Comparison of ENCODE assay signal across 16 cellular contexts in the genomic region with DNA sequence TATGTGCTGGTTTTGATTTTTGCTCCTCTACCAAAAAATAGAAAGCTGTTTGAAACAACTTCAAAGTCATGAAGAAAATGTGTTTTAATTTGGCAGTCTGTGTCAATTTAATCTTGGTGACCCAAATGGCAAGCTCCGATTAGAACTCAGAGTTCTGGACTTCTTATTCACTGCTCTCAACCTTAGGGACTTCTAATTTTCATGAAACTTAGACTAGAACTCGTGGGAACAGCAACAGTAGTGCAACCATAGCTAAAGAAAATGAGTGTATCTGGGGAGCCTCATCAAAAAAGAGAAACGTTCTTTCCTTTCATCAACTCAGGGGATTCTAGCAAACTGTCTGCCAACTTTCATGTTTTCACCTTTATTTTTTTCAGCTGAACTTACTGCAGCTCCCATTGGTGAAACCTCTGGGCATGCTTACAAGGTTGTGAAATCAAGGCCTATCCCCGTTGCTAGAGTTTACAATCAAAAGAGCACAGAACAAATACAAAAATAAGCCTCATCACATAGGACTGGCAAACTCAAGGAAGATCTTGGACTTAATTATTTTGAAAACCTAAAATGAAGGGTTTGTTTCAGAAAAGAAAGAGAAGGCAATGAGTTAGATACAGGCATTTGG.
A peak's percentile ranks its signal among the peaks of the same experiment; 100 is the strongest.
DNase-seq lines count a peak whose midpoint lies in the region; ATAC-seq and TF ChIP-seq lines count a peak whose summit lies in the region.
"Had no signal": no experiment of that assay in that cellular context is flagged by ENCODE, and none has a peak within 500 bp of the region (broad histone marks: within the 10 kb centered on the region; RNA-seq: fewer than 3 reads in every experiment).

No MANE protein-coding gene starts in this region.

- no peak overlapping the region for H3K4me3 Mint-ChIP-seq in stimulated activated naive CD8-positive, alpha-beta T cell treated with anti-CD3 and anti-CD28 coated beads, Interleukin-15, amount 100 ng/mL, for 72 hours
- H3K4me3 Mint-ChIP-seq in activated CD8-positive, alpha-beta T cell treated with anti-CD3 and anti-CD28 coated beads, Interleukin-2, amount 10 ng/mL, durations not matched to agents 7 days and 5 days: no peak overlapping the region
- H3K4me3 Mint-ChIP-seq: CD8-positive, alpha-beta memory T cell had no signal

- H3K4me3 ChIP-seq in choroid plexus epithelial cell (ENCODE audit: low read depth, low read length) (no peak overlapping the region), heart left ventricle (no peak overlapping the region), mammary epithelial cell (replicated peaks in 1 of 3; ENCODE audit: insufficient read depth in 1 of 3, low read depth in 2 of 3, low read length in 3 of 3) (no peak overlapping the region)
- H3K4me3 ChIP-seq: BLaER1 treated with 17β-estradiol and CSF1 and Interleukin-3, amounts not matched to agents 10 nM and 100 nM had no signal

- intact Hi-C loops in heart left ventricle (cut with DNase I): loop anchor here in 1 of 10 donors (10.0 kb wide), 1 partner anchor 861 kb away; no protein-coding TSS in a partner anchor
- intact Hi-C loops in sciatic nerve (cut with DNase I): no loop called here
- intact Hi-C loops in mammary epithelial cell (cut with micrococcal nuclease): no loop called here

- H3K9ac ChIP-seq in mammary epithelial cell (ENCODE audit: insufficient read depth, low read length): no peak overlapping the region
- H3K9ac ChIP-seq: BLaER1 treated with 17β-estradiol and CSF1 and Interleukin-3, amounts not matched to agents 10 nM and 100 nM had no signal

- no TSS peak for BruUV-seq in mammary epithelial cell (replicated peaks; lab: Mats Ljungman, UMichigan)

- ATAC-seq in heart left ventricle (peak in 3 of 4 donors; percentile 28 to 55 (median 31)), sciatic nerve (peak; percentile 93)
- ATAC-seq in stimulated activated naive CD8-positive, alpha-beta T cell treated with anti-CD3 and anti-CD28 coated beads, Interleukin-15, amount 100 ng/mL, for 72 hours: no peak
- ATAC-seq in activated CD8-positive, alpha-beta T cell treated with anti-CD3 and anti-CD28 coated beads, Interleukin-2, amount 10 ng/mL, durations not matched to agents 7 days and 5 days: no peak
- ATAC-seq: PC-3 had no signal

- WGBS in heart left ventricle, 4 donors: 55 to 72% (median 60%) methylated on average over 4 of the region's 4 CpGs
- 34% methylated on average over 4 of the region's 4 CpGs for WGBS in mammary epithelial cell (ENCODE audit: low coverage, missing lambda C conversion rate)

- TF ChIP-seq CTCF in choroid plexus epithelial cell (conservative IDR thresholded peaks at IDR 0.05; ENCODE audit: low read depth, low read length) (no peak), heart left ventricle (IDR thresholded peaks at IDR 0.05) (no peak), mammary epithelial cell (conservative IDR thresholded peaks at IDR 0.05 in 1 of 2, IDR thresholded peaks at IDR 0.05 in 1 of 2; ENCODE audit: extremely low read depth in 1 of 2, insufficient read depth in 1 of 2, low read depth in 1 of 2, low read length in 2 of 2) (no peak)

- no peaks in the 10 kb centered on the region for H4K20me1 ChIP-seq in mammary epithelial cell (ENCODE audit: insufficient read depth, low read length)
- H4K20me1 ChIP-seq: BLaER1 treated with 17β-estradiol and CSF1 and Interleukin-3, amounts not matched to agents 10 nM and 100 nM had no signal

- H3K4me1 Mint-ChIP-seq in stimulated activated naive CD8-positive, alpha-beta T cell treated with anti-CD3 and anti-CD28 coated beads, Interleukin-15, amount 100 ng/mL, for 72 hours: no peaks in the 10 kb centered on the region
- no peaks in the 10 kb centered on the region for H3K4me1 Mint-ChIP-seq in activated CD8-positive, alpha-beta T cell treated with anti-CD3 and anti-CD28 coated beads, Interleukin-2, amount 10 ng/mL, durations not matched to agents 7 days and 5 days (ENCODE audit: low read depth)
- H3K4me1 Mint-ChIP-seq: CD8-positive, alpha-beta memory T cell had no signal

- H3K27me3 ChIP-seq in heart left ventricle (no peaks in the 10 kb centered on the region), mammary epithelial cell (ENCODE audit: insufficient read depth, low read length) (no peaks in the 10 kb centered on the region)
- H3K27me3 ChIP-seq: BLaER1 treated with 17β-estradiol and CSF1 and Interleukin-3, amounts not matched to agents 10 nM and 100 nM had no signal

- no peaks in the 10 kb centered on the region for H3K36me3 ChIP-seq in heart left ventricle
- no peaks in the 10 kb centered on the region for H3K36me3 ChIP-seq in mammary epithelial cell (ENCODE audit: insufficient read depth, low read length)
- H3K36me3 ChIP-seq: BLaER1 treated with 17β-estradiol and CSF1 and Interleukin-3, amounts not matched to agents 10 nM and 100 nM had no signal

- TF ChIP-seq POLR2A in heart left ventricle (IDR thresholded peaks at IDR 0.05): no peak

- H3K36me3 Mint-ChIP-seq in activated CD8-positive, alpha-beta T cell treated with anti-CD3 and anti-CD28 coated beads, Interleukin-2, amount 10 ng/mL, durations not matched to agents 7 days and 5 days (ENCODE audit: low read depth): no peaks in the 10 kb centered on the region
- H3K36me3 Mint-ChIP-seq: CD8-positive, alpha-beta memory T cell had no signal

- dilution Hi-C loops in mammary epithelial cell (cut with HindIII; ENCODE audit: low sequenced_read_pairs): no loop called here

- H3K9me3 ChIP-seq in heart left ventricle (no peaks in the 10 kb centered on the region), mammary epithelial cell (replicated peaks; ENCODE audit: insufficient read depth, low read length) (no peaks in the 10 kb centered on the region)

- no peaks in the 10 kb centered on the region for H3K27me3 Mint-ChIP-seq in stimulated activated naive CD8-positive, alpha-beta T cell treated with anti-CD3 and anti-CD28 coated beads, Interleukin-15, amount 100 ng/mL, for 72 hours
- no peaks in the 10 kb centered on the region for H3K27me3 Mint-ChIP-seq in activated CD8-positive, alpha-beta T cell treated with anti-CD3 and anti-CD28 coated beads, Interleukin-2, amount 10 ng/mL, durations not matched to agents 7 days and 5 days (ENCODE audit: low read depth)

- no peaks in the 10 kb centered on the region for H3K9me3 Mint-ChIP-seq in stimulated activated naive CD8-positive, alpha-beta T cell treated with anti-CD3 and anti-CD28 coated beads, Interleukin-15, amount 100 ng/mL, for 72 hours
- no peaks in the 10 kb centered on the region for H3K9me3 Mint-ChIP-seq in activated CD8-positive, alpha-beta T cell treated with anti-CD3 and anti-CD28 coated beads, Interleukin-2, amount 10 ng/mL, durations not matched to agents 7 days and 5 days (ENCODE audit: insufficient read depth)
- H3K9me3 Mint-ChIP-seq: CD8-positive, alpha-beta memory T cell had no signal

- CTCF ChIA-PET in mammary epithelial cell (lab: Charles Lee; ENCODE audit: low non-redundant PET): no interaction called here
- CTCF ChIA-PET in activated CD8-positive, alpha-beta T cell treated with anti-CD3 and anti-CD28 coated beads, Interleukin-2, amount 10 ng/mL, durations not matched to agents 7 days and 5 days (lab: Charles Lee): no interaction called here

- no peak overlapping the region for H3K27ac Mint-ChIP-seq in stimulated activated naive CD8-positive, alpha-beta T cell treated with anti-CD3 and anti-CD28 coated beads, Interleukin-15, amount 100 ng/mL, for 72 hours
- no peak overlapping the region for H3K27ac Mint-ChIP-seq in activated CD8-positive, alpha-beta T cell treated with anti-CD3 and anti-CD28 coated beads, Interleukin-2, amount 10 ng/mL, durations not matched to agents 7 days and 5 days
- H3K27ac Mint-ChIP-seq: CD8-positive, alpha-beta memory T cell had no signal

- H3K4me2 ChIP-seq in mammary epithelial cell (ENCODE audit: insufficient read depth, low read depth, low read length): no peak overlapping the region

- no peak overlapping the region for H2AFZ ChIP-seq in mammary epithelial cell (ENCODE audit: low read depth, low read length)

- POLR2A ChIA-PET in activated CD8-positive, alpha-beta T cell treated with anti-CD3 and anti-CD28 coated beads, Interleukin-2, amount 10 ng/mL, durations not matched to agents 7 days and 5 days (lab: Charles Lee): no interaction called here

- H3K4me1 ChIP-seq in heart left ventricle: peaks cover 0 to 4% (median 0%) of the 10 kb centered on the region in 12 donors
- no peaks in the 10 kb centered on the region for H3K4me1 ChIP-seq in mammary epithelial cell (ENCODE audit: insufficient read depth, low read length)

- peak; percentile 15 for DNase-seq in DMS114 treated with DMSO at 0.1 percent for 48 hours (lab: John Stamatoyannopoulos, UW; ENCODE audit: unreplicated experiment)
- DNase-seq in choroid plexus epithelial cell (ENCODE audit: low read depth): peak; percentile 21
- DNase-seq in heart left ventricle: no peak
- DNase-seq in sciatic nerve (ENCODE audit: low spot score): no peak
- DNase-seq in stimulated activated naive CD8-positive, alpha-beta T cell treated with anti-CD3 and anti-CD28 coated beads, Interleukin-15, amount 100 ng/mL, for 72 hours: no peak
- DNase-seq in NCI-H2196 (lab: John Stamatoyannopoulos, UW; ENCODE audit: unreplicated experiment): no peak
- DNase-seq in mammary epithelial cell: no peak
- no peak for DNase-seq in activated CD8-positive, alpha-beta T cell treated with anti-CD3 and anti-CD28 coated beads, Interleukin-2, amount 10 ng/mL, durations not matched to agents 7 days and 5 days
- DNase-seq: CD8-positive, alpha-beta memory T cell; KG1; NCI-H1436 treated with DMSO at 0.1 percent for 48 hours; NCI-H2081; NCI-H510A; NCI-H774; PC-3 had no signal

- in situ Hi-C loops in mammary epithelial cell (cut with MboI; ENCODE audit: low sequenced_read_pairs in 2 of 2): no loop called here

- H3K27ac ChIP-seq in heart left ventricle (no peak overlapping the region), mammary epithelial cell (ENCODE audit: insufficient read depth, low read depth, low read length) (no peak overlapping the region)
- H3K27ac ChIP-seq: BLaER1 treated with 17β-estradiol and CSF1 and Interleukin-3, amounts not matched to agents 10 nM and 100 nM had no signal

- H3K79me2 ChIP-seq in mammary epithelial cell (ENCODE audit: insufficient read depth, low read length): no peaks in the 10 kb centered on the region

Comparison
In these comparisons a context has a peak if more than half of its experiments do, and no peak if none do; other contexts are left out.
1. DNase-seq: peak in DMS114 treated with DMSO at 0.1 percent for 48 hours (single experiment) and choroid plexus epithelial cell (single experiment); none in heart left ventricle (0 of 5), sciatic nerve (single experiment), stimulated activated naive CD8-positive, alpha-beta T cell treated with anti-CD3 and anti-CD28 coated beads, Interleukin-15, amount 100 ng/mL, for 72 hours (0 of 2), NCI-H2196 (single experiment), mammary epithelial cell (single experiment) and activated CD8-positive, alpha-beta T cell treated with anti-CD3 and anti-CD28 coated beads, Interleukin-2, amount 10 ng/mL, durations not matched to agents 7 days and 5 days (single experiment).
2. ATAC-seq: peak in heart left ventricle (3 of 4) and sciatic nerve (single experiment); none in stimulated activated naive CD8-positive, alpha-beta T cell treated with anti-CD3 and anti-CD28 coated beads, Interleukin-15, amount 100 ng/mL, for 72 hours (single experiment) and activated CD8-positive, alpha-beta T cell treated with anti-CD3 and anti-CD28 coated beads, Interleukin-2, amount 10 ng/mL, durations not matched to agents 7 days and 5 days (single experiment).